Comparison of ENCODE assay signal across 9 cellular contexts in genomic region chr9:94802795-94803194, GRCh38.
DNase-seq lines count a peak whose midpoint lies in the region; ATAC-seq and TF ChIP-seq lines count a peak whose summit lies in the region.
"Had no signal": no experiment of that assay in that cellular context is flagged by ENCODE, and none has a peak within 500 bp of the region (broad histone marks: within the 10 kb centered on the region; RNA-seq: fewer than 3 reads in every experiment).

No MANE protein-coding gene starts in this region.

- in situ Hi-C loops in GM13976 (cut with MboI; ENCODE audit: low sequenced_read_pairs, unreplicated experiment) = no loop called here

- no peak overlapping the region for H3K4me2 ChIP-seq in GM23338

- H3K36me3 Mint-ChIP-seq in T-helper 1 cell treated with Interleukin-12 subunit alpha and Interleukin-12 subunit beta and Interleukin-4 antibody, amounts not matched to agents 30 μg/mL and 1 μg/mL, for 36 hours (ENCODE audit: low read depth) = peaks cover 6% of the 10 kb centered on the region
- H3K36me3 Mint-ChIP-seq in GM23338 (ENCODE audit: low read depth) (no peaks in the 10 kb centered on the region), progenitor cell of endocrine pancreas (ENCODE audit: insufficient read depth) (peaks cover 19% of the 10 kb centered on the region)

- no peaks in the 10 kb centered on the region for H3K4me1 ChIP-seq in GM23338 (ENCODE audit: insufficient read depth)

- peak overlapping the region; percentile 46 for H3K27ac Mint-ChIP-seq in T-helper 1 cell treated with Interleukin-12 subunit alpha and Interleukin-12 subunit beta and Interleukin-4 antibody, amounts not matched to agents 30 μg/mL and 1 μg/mL, for 36 hours
- no peak overlapping the region for H3K27ac Mint-ChIP-seq in GM23338
- H3K27ac Mint-ChIP-seq in progenitor cell of endocrine pancreas = no peak overlapping the region

- H3K79me2 ChIP-seq in GM23338 (replicated peaks; ENCODE audit: insufficient read depth) = no peaks in the 10 kb centered on the region

- H3K9me3 Mint-ChIP-seq in T-helper 1 cell treated with Interleukin-12 subunit alpha and Interleukin-12 subunit beta and Interleukin-4 antibody, amounts not matched to agents 30 μg/mL and 1 μg/mL, for 36 hours = no peaks in the 10 kb centered on the region
- H3K9me3 Mint-ChIP-seq in GM23338 (no peaks in the 10 kb centered on the region), progenitor cell of endocrine pancreas (ENCODE audit: low read depth) (no peaks in the 10 kb centered on the region)

- no peak for TF ChIP-seq CTCF in GM13976 (IDR thresholded peaks at IDR 0.05; ENCODE audit: borderline replicate concordance, control extremely low read depth, extremely low read depth, insufficient read depth, missing control alignments)
- no peak for TF ChIP-seq CTCF in GM23338 (conservative IDR thresholded peaks at IDR 0.05; ENCODE audit: low read depth in 2 of 2)
- no peak for TF ChIP-seq CTCF in progenitor cell of endocrine pancreas (IDR thresholded peaks at IDR 0.05; ENCODE audit: unreplicated experiment)

- no peak overlapping the region for H3K4me3 Mint-ChIP-seq in T-helper 1 cell treated with Interleukin-12 subunit alpha and Interleukin-12 subunit beta and Interleukin-4 antibody, amounts not matched to agents 30 μg/mL and 1 μg/mL, for 36 hours
- no peak overlapping the region for H3K4me3 Mint-ChIP-seq in GM23338
- H3K4me3 Mint-ChIP-seq in progenitor cell of endocrine pancreas (ENCODE audit: low read depth) = no peak overlapping the region

- ATAC-seq in HG02852 (IDR thresholded peaks at IDR 0.05; ENCODE audit: unreplicated experiment) (peak; percentile 66), GM23338 (no peak), HG03175 (IDR thresholded peaks at IDR 0.05; ENCODE audit: unreplicated experiment) (no peak)

- H2AFZ ChIP-seq in GM23338 = no peak overlapping the region

- H4K20me1 ChIP-seq in GM23338 (replicated peaks; ENCODE audit: insufficient read depth) = 0 out of 2 replicates have a peak, but pooled peaks cover 3% of the 10 kb centered on the region

- H3K27me3 Mint-ChIP-seq in T-helper 1 cell treated with Interleukin-12 subunit alpha and Interleukin-12 subunit beta and Interleukin-4 antibody, amounts not matched to agents 30 μg/mL and 1 μg/mL, for 36 hours (ENCODE audit: low read depth) = no peaks in the 10 kb centered on the region
- H3K27me3 Mint-ChIP-seq in GM23338 (ENCODE audit: insufficient read depth, low read depth, poor library complexity) (no peaks in the 10 kb centered on the region), progenitor cell of endocrine pancreas (no peaks in the 10 kb centered on the region)

- H3F3A ChIP-seq in GM23338 (replicated peaks; ENCODE audit: low read depth) = no peaks in the 10 kb centered on the region

- H3K27ac ChIP-seq in GM23338 (ENCODE audit: low read depth) = no peak overlapping the region

- no peak overlapping the region for H3K4me3 ChIP-seq in GM23338

- H3K27me3 ChIP-seq in GM23338 (ENCODE audit: insufficient read depth) = no peaks in the 10 kb centered on the region

- no peaks in the 10 kb centered on the region for H3K9me2 ChIP-seq in GM23338 (ENCODE audit: insufficient read depth)

- DNase-seq in GM13976 (ENCODE audit: low spot score) = peak; percentile 57
- peak; percentile 36 for DNase-seq in kidney tubule cell (ENCODE audit: low spot score)
- no peak for DNase-seq in GM23338 (ENCODE audit: low spot score)
- no peak for DNase-seq in NCI-H1417 treated with DMSO at 0.1 percent for 48 hours (lab: John Stamatoyannopoulos, UW)
- DNase-seq in progenitor cell of endocrine pancreas (ENCODE audit: low spot score, unreplicated experiment) = no peak
- DNase-seq: NCI-H1105 treated with DMSO at 0.1 percent for 48 hours had no signal

- H3K36me3 ChIP-seq in GM23338 (ENCODE audit: insufficient read depth) = no peaks in the 10 kb centered on the region

- H3K4me1 Mint-ChIP-seq in T-helper 1 cell treated with Interleukin-12 subunit alpha and Interleukin-12 subunit beta and Interleukin-4 antibody, amounts not matched to agents 30 μg/mL and 1 μg/mL, for 36 hours (ENCODE audit: low read depth) = peaks cover 25% of the 10 kb centered on the region
- peaks cover 13% of the 10 kb centered on the region; the same call in 2 of the 3 replicates for H3K4me1 Mint-ChIP-seq in GM23338
- H3K4me1 Mint-ChIP-seq in progenitor cell of endocrine pancreas (ENCODE audit: low read depth) = peaks cover 45% of the 10 kb centered on the region

TF ChIP-seq in GM23338, 12 proteins besides CTCF, POLR2A, EP300 and RAD21 (continues in another document):
- TF ChIP-seq ETS1 (IDR thresholded peaks at IDR 0.05) (no peak), REST (IDR thresholded peaks at IDR 0.05; ENCODE audit: unreplicated experiment) (no peak), CREB1 (CRISPR knock-in tag; IDR thresholded peaks at IDR 0.05; ENCODE audit: low read depth) (no peak), EZH2 (IDR thresholded peaks at IDR 0.05; ENCODE audit: low read depth, unreplicated experiment) (no peak), NANOG (IDR thresholded peaks at IDR 0.05; ENCODE audit: borderline replicate concordance) (no peak), STAT1 (IDR thresholded peaks at IDR 0.05; ENCODE audit: unreplicated experiment) (no peak), EZH2phosphoT487 (IDR thresholded peaks at IDR 0.05; ENCODE audit: unreplicated experiment) (no peak), POLR2AphosphoS5 (IDR thresholded peaks at IDR 0.05; ENCODE audit: low read depth) (no peak), ZNF331 (CRISPR knock-in tag; IDR thresholded peaks at IDR 0.05; ENCODE audit: low read depth) (no peak)

Comparison
In these comparisons a context has a peak if more than half of its experiments do, and no peak if none do; other contexts are left out.
1. DNase-seq: peak in GM13976 (single experiment) and kidney tubule cell (single experiment); none in GM23338 (single experiment), NCI-H1417 treated with DMSO at 0.1 percent for 48 hours (single experiment) and progenitor cell of endocrine pancreas (single experiment).